ENCODE assay signal across 3 cellular contexts in the genomic region with DNA sequence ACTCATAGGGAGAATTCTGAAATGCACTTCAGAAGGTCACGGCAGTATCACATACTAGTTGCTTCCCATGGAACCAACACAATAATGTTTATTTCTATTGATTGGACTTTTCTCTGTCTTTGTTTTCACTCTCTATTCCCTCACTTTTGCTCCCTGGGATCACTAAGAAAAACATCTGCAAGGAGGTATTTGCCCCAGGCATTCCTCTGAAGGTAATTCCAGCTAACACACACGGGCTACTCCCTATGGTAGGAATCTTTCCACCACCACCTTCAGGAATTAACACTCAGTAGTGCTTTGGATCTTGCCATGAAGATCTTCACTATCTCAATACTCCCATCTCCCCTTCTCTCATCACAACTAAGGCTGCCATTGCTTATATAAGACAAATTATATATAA.
"Had no signal": no experiment of that assay in that cellular context is flagged by ENCODE, and none has a peak within 500 bp of the region (broad histone marks: within the 10 kb centered on the region; RNA-seq: fewer than 3 reads in every experiment).

No MANE protein-coding gene starts in this region.

- ATAC-seq: GM12878 had no signal

- H3K4me3 ChIP-seq: GM12878 had no signal

- DNase-seq: GDM1, GF-D8 had no signal
